In the genomic region with DNA sequence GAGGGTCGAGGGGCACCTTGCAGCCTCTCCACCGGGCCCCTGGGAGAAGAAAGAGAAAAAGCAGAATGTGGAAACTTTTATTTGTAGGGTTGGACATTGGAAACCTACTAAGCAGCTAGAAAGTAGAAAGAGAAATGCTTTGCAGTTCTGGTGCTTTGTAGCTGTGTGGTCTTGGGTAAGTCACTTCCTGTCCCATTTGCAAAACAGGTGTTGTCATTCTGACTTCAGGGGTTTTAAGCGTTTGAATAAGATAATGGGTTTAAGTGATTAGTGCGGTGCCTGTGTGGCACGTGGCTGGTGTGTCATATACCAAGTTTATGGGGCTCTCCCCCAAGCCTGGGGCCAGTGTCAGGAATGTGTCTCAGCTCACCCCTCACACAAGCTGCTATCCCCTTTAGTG, we compare ENCODE assay signal across 11 cellular contexts. TPM values are rescaled to one million over a fixed set of nuclear protein-coding genes. Genes with fewer than 3 reads are reported as not detected.
DNase-seq lines count a peak whose midpoint lies in the region; ATAC-seq and TF ChIP-seq lines count a peak whose summit lies in the region.
"Had no signal": no experiment of that assay in that cellular context is flagged by ENCODE, and none has a peak within 500 bp of the region (broad histone marks: within the 10 kb centered on the region; RNA-seq: fewer than 3 reads in every experiment).

No MANE protein-coding gene starts in this region.

- ATAC-seq in HG03442 (IDR thresholded peaks at IDR 0.05; ENCODE audit: unreplicated experiment) (peak; percentile 56), upper lobe of left lung (ENCODE audit: low FRiP score in 2 of 2) (no peak)
- ATAC-seq: sciatic nerve had no signal

- peak overlapping the region; percentile 43 for H3K4me3 ChIP-seq in colonic mucosa
- peak overlapping the region; percentile 26 to 62 (median 58) for H3K4me3 ChIP-seq in upper lobe of left lung
- H3K4me3 ChIP-seq: cardiac muscle cell had no signal

- TF ChIP-seq CTCF in colonic mucosa (IDR thresholded peaks at IDR 0.05) (no peak), upper lobe of left lung (IDR thresholded peaks at IDR 0.05) (no peak)

- peaks cover 30% of the 10 kb centered on the region for H3K27me3 ChIP-seq in colonic mucosa
- H3K27me3 ChIP-seq in upper lobe of left lung: peaks cover 0 to 15% (median 11%) of the 10 kb centered on the region in 4 donors

- H3K36me3 ChIP-seq in colonic mucosa (no peaks in the 10 kb centered on the region), upper lobe of left lung (no peaks in the 10 kb centered on the region)
- H3K36me3 ChIP-seq: cardiac muscle cell had no signal

- TF ChIP-seq POLR2A in upper lobe of left lung (IDR thresholded peaks at IDR 0.05): no peak

- 35 to 36% methylated on average over 5 of the region's 5 CpGs for WGBS in upper lobe of left lung, 2 donors

- H3K9ac ChIP-seq in colonic mucosa (ENCODE audit: low read depth in 2 of 2, low read length in 2 of 2): peak overlapping the region; percentile 18 to 34

- intact Hi-C loops in colonic mucosa (cut with DNase I): no loop called here

- H3K9me3 ChIP-seq in colonic mucosa (no peaks in the 10 kb centered on the region), upper lobe of left lung (no peaks in the 10 kb centered on the region)

- DNase-seq in stimulated activated CD4-positive, alpha-beta T cell treated with anti-CD3 and anti-CD28 coated beads, Interleukin-15, amount 100 ng/mL, for 24 hours: peak; percentile 26
- no peak for DNase-seq in stimulated activated CD4-positive, alpha-beta T cell treated with anti-CD3 and anti-CD28 coated beads, Interleukin-4, amount 100 ng/mL, for 4 hours
- DNase-seq in colonic mucosa (no peak), upper lobe of left lung (no peak), NOMO-1 treated with dmso at 0.1 percent for 144 hours (lab: John Stamatoyannopoulos, UW; ENCODE audit: unreplicated experiment) (no peak), activated gamma-delta T cell treated with Interleukin-2 at 50 U/mL for 16 hours (no peak)
- no peak for DNase-seq in activated CD4-positive, CD25-positive, alpha-beta regulatory T cell (lab: John Stamatoyannopoulos, UW)
- DNase-seq: stimulated activated naive CD4-positive, alpha-beta T cell treated with Interleukin-2 at 50 U/mL for 16 hours had no signal

- H3K27ac ChIP-seq in colonic mucosa: no peak overlapping the region
- H3K27ac ChIP-seq in upper lobe of left lung: peak overlapping the region; percentile 60 to 88 (median 80)
- H3K27ac ChIP-seq: cardiac muscle cell had no signal

- TF ChIP-seq EP300 in upper lobe of left lung (IDR thresholded peaks at IDR 0.05): no peak

- H3K4me1 ChIP-seq in colonic mucosa: peaks cover 13% of the 10 kb centered on the region
- peaks cover 20 to 64% (median 32%) of the 10 kb centered on the region in 4 donors for H3K4me1 ChIP-seq in upper lobe of left lung

RNA-seq across cellular contexts. Expression of a gene that starts 1.6 kb away (rescaled TPM):
- total RNA-seq in colonic mucosa (100 to 1,000 TPM; 111 to 397 TPM), upper lobe of left lung (100 to 1,000 TPM in 1 of 6 donors, 10 to 100 TPM in 4, 1 to 10 TPM in 1; 7.3 to 102 (median 45.5) TPM)
